In the genomic region with DNA sequence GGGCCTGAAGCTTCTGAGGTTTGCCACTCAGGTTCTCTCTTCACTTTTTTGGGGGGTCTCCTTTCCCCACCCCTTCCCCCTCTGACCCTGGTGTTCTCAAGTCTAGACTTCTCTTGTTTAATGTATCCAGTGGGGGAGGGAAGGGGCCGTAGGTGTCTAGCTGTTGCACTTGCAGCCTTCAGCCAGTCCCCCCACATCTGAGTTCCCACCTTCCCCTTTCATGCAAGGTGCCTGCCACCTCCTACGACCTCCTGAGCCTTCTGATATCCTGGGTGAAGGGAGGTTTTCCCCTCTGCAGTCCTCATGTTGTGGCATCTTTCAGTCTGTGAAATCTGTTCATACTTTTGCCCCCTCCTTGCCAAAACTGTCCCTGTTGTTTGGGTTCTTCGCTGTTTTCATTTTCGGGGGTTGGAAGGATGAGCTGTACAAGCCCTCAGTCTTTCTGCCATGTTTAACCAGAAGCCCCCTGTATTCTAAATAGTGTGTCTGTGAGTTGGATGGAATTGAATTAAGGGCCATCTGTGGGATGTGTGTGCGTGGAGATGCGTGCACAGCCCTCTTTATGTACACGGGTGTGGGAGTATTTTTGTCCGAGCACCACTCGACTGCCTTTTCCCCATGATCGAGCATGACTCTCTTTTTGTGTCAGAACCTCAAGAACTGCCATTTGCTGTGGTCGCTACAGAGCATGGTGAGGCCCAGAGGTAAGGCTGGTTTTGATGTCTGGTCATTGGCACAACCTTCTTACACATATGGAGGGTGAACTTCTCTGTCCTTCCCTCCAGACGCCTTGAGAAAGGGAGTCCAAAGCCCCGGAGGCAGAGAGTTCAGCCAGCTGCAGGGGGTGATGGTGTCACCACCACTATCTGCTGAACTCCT, we compare ENCODE assay signal across 8 cellular contexts. TPM values are rescaled to one million over a fixed set of nuclear protein-coding genes. Genes with fewer than 3 reads are reported as not detected.
DNase-seq lines count a peak whose midpoint lies in the region; ATAC-seq and TF ChIP-seq lines count a peak whose summit lies in the region.

No MANE protein-coding gene starts in this region.

- no peaks in the 10 kb centered on the region for H3K9me3 Mint-ChIP-seq in activated naive CD4-positive, alpha-beta T cell treated with anti-CD3 and anti-CD28 coated beads, Interleukin-2, amount 50 U/mL, for 72 hours
- peaks cover 5% of the 10 kb centered on the region for H3K9me3 Mint-ChIP-seq in mesothelial cell of epicardium

- no peaks in the 10 kb centered on the region for H3K27me3 ChIP-seq in heart left ventricle

- H3K27me3 Mint-ChIP-seq in mesothelial cell of epicardium (ENCODE audit: low read depth) = no peaks in the 10 kb centered on the region

- H3K4me3 ChIP-seq in heart left ventricle (no peak overlapping the region), urinary bladder (ENCODE audit: low read depth, low read length) (no peak overlapping the region)

- no peak for TF ChIP-seq CTCF in heart left ventricle (IDR thresholded peaks at IDR 0.05)
- TF ChIP-seq CTCF in mesothelial cell of epicardium (IDR thresholded peaks at IDR 0.05; ENCODE audit: unreplicated experiment) = no peak

- H3K4me1 ChIP-seq in heart left ventricle = peaks cover 28 to 99% (median 85%) of the 10 kb centered on the region in 12 donors
- no peaks in the 10 kb centered on the region for H3K4me1 ChIP-seq in urinary bladder (ENCODE audit: insufficient read depth)

- H3K4me1 Mint-ChIP-seq in mesothelial cell of epicardium = peaks cover 55% of the 10 kb centered on the region

- H3K36me3 Mint-ChIP-seq in activated naive CD4-positive, alpha-beta T cell treated with anti-CD3 and anti-CD28 coated beads, Interleukin-2, amount 50 U/mL, for 72 hours = peaks cover 6 to 20% of the 10 kb centered on the region in 2 donors
- H3K36me3 Mint-ChIP-seq in mesothelial cell of epicardium = peaks cover 17% of the 10 kb centered on the region

- H3K27ac Mint-ChIP-seq in activated naive CD4-positive, alpha-beta T cell treated with anti-CD3 and anti-CD28 coated beads, Interleukin-2, amount 50 U/mL, for 72 hours = peak overlapping the region; percentile 90 to 97
- peak overlapping the region; percentile 94 for H3K27ac Mint-ChIP-seq in mesothelial cell of epicardium

- H3K27ac ChIP-seq in heart left ventricle (peak overlapping the region in 7 of 12 donors; percentile 6 to 69 (median 41)), urinary bladder (ENCODE audit: low read depth) (peak overlapping the region; percentile 48)

- no peak for TF ChIP-seq POLR2A in heart left ventricle (IDR thresholded peaks at IDR 0.05)

- intact Hi-C loops in heart left ventricle (cut with DNase I) = no loop called here
- intact Hi-C loops in left ventricle myocardium superior (cut with micrococcal nuclease) = no loop called here

- peaks cover 0 to 21% (median 0%) of the 10 kb centered on the region in 9 donors for H3K36me3 ChIP-seq in heart left ventricle
- H3K36me3 ChIP-seq in urinary bladder (ENCODE audit: insufficient read depth) = no peaks in the 10 kb centered on the region

- no peaks in the 10 kb centered on the region for H3K9me3 ChIP-seq in heart left ventricle

- WGBS in heart left ventricle, 4 donors = 41 to 49% (median 45%) methylated on average over 13 of the region's 13 CpGs
- WGBS in urinary bladder = 60% methylated on average over 13 of the region's 13 CpGs

- no peak for ATAC-seq in heart left ventricle
- ATAC-seq in left ventricle myocardium superior = no peak
- peak; percentile 58 to 67 for ATAC-seq in activated naive CD4-positive, alpha-beta T cell treated with anti-CD3 and anti-CD28 coated beads, Interleukin-2, amount 50 U/mL, for 72 hours

- H3K4me3 Mint-ChIP-seq in mesothelial cell of epicardium = no peak overlapping the region

- DNase-seq in heart left ventricle (no peak), left ventricle myocardium superior (no peak), mesothelial cell of epicardium (ENCODE audit: low spot score in 2 of 2, unreplicated experiment in 2 of 2) (no peak), NCI-H1436 (lab: John Stamatoyannopoulos, UW) (no peak), GM19240 (ENCODE audit: insufficient read length, low spot score) (no peak)
- peak in 1 of 2 donors; percentile 33 for DNase-seq in activated naive CD4-positive, alpha-beta T cell treated with anti-CD3 and anti-CD28 coated beads, Interleukin-2, amount 50 U/mL, for 72 hours (ENCODE audit: low spot score in 2 of 2)
- DNase-seq in activated CD8-positive, alpha-beta memory T cell treated with anti-CD3 and anti-CD28 coated beads, Interleukin-2, amount 50 U/mL, for 4 hours = no peak

RNA-seq across cellular contexts. Expression of a gene that starts 23.6 kb away (rescaled TPM):
- total RNA-seq in heart left ventricle (100 to 1,000 TPM in 8 of 9 donors, 10 to 100 TPM in 1; 88.2 to 193 (median 126) TPM), left ventricle myocardium superior (144 TPM), mesothelial cell of epicardium (495 to 505 TPM (median 497 TPM) in 3 replicates), urinary bladder (78.7 TPM)
- polyA plus RNA-seq in heart left ventricle (10 to 100 TPM; 59.9 to 71.2 TPM), urinary bladder (82.3 TPM)
- 100 to 1,000 TPM; 138 to 160 TPM for total RNA-seq in activated naive CD4-positive, alpha-beta T cell treated with anti-CD3 and anti-CD28 coated beads, Interleukin-2, amount 50 U/mL, for 72 hours

Comparison
In these comparisons a context has a peak if more than half of its experiments do, and no peak if none do; other contexts are left out.
1. ATAC-seq: peak in activated naive CD4-positive, alpha-beta T cell treated with anti-CD3 and anti-CD28 coated beads, Interleukin-2, amount 50 U/mL, for 72 hours (2 of 2); none in heart left ventricle (0 of 4) and left ventricle myocardium superior (single experiment).